Comparison of ENCODE assay signal across 14 cellular contexts in genomic region chr4:39730067-39730466, GRCh38. TPM values are rescaled to one million over a fixed set of nuclear protein-coding genes. Genes with fewer than 3 reads are reported as not detected.
DNase-seq lines count a peak whose midpoint lies in the region; ATAC-seq and TF ChIP-seq lines count a peak whose summit lies in the region.
"Had no signal": no experiment of that assay in that cellular context is flagged by ENCODE, and none has a peak within 500 bp of the region (broad histone marks: within the 10 kb centered on the region; RNA-seq: fewer than 3 reads in every experiment).

No MANE protein-coding gene starts in this region.

- peak overlapping the region; percentile 86 for H3K27ac Mint-ChIP-seq in nephron progenitor cell
- H3K27ac Mint-ChIP-seq: activated CD4-positive, alpha-beta memory T cell treated with anti-CD3 and anti-CD28 coated beads for 36 hours had no signal

- peaks cover 16% of the 10 kb centered on the region for H3K4me1 Mint-ChIP-seq in nephron progenitor cell

- H2AFZ ChIP-seq in PC-9 = no peak overlapping the region

- H3K79me2 ChIP-seq in PC-9 (ENCODE audit: low read depth) = peaks cover 94% of the 10 kb centered on the region

- H3K9me3 ChIP-seq in PC-9 (ENCODE audit: insufficient read depth, low read depth) = no peaks in the 10 kb centered on the region
- H3K9me3 ChIP-seq: stomach had no signal

- no peaks in the 10 kb centered on the region for H3K27me3 ChIP-seq in PC-9 (ENCODE audit: insufficient read depth, low read depth)
- H3K27me3 ChIP-seq: stomach had no signal

- TF ChIP-seq CTCF in PC-9 (conservative IDR thresholded peaks at IDR 0.05) (no peak), nephron progenitor cell (IDR thresholded peaks at IDR 0.05) (no peak)

- no peaks in the 10 kb centered on the region for H3K27me3 Mint-ChIP-seq in nephron progenitor cell (ENCODE audit: low read depth, poor library complexity)
- H3K27me3 Mint-ChIP-seq: activated CD4-positive, alpha-beta memory T cell treated with anti-CD3 and anti-CD28 coated beads for 36 hours; naive thymus-derived CD4-positive, alpha-beta T cell had no signal

- intact Hi-C loops in PC-9 (cut with micrococcal nuclease; ENCODE audit: unreplicated experiment) = no loop called here

- peaks cover 84% of the 10 kb centered on the region for H4K20me1 ChIP-seq in PC-9 (ENCODE audit: insufficient read depth)

- H3K9me3 Mint-ChIP-seq in nephron progenitor cell = no peaks in the 10 kb centered on the region
- H3K9me3 Mint-ChIP-seq: activated CD4-positive, alpha-beta memory T cell treated with anti-CD3 and anti-CD28 coated beads for 36 hours; naive thymus-derived CD4-positive, alpha-beta T cell had no signal

- 0 out of 2 replicates have a peak, but pooled peaks cover 4% of the 10 kb centered on the region for H3K36me3 ChIP-seq in PC-9 (ENCODE audit: low read depth)

- no peaks in the 10 kb centered on the region for H3K9me2 ChIP-seq in PC-9 (ENCODE audit: insufficient read depth)

- H3F3A ChIP-seq in PC-9 (ENCODE audit: insufficient read depth, low read depth) = peaks cover 25% of the 10 kb centered on the region

- H3K4me3 ChIP-seq in PC-9 = no peak overlapping the region
- H3K4me3 ChIP-seq: stomach had no signal

- in situ Hi-C loops in Caki2 (cut with HindIII; ENCODE audit: low pct_unique_long_range_greater_than_20kb, low sequenced_read_pairs) = no loop called here

- 0 out of 2 replicates have a peak, but pooled peaks cover 6% of the 10 kb centered on the region for H3K4me1 ChIP-seq in PC-9 (replicated peaks; ENCODE audit: insufficient read depth)

- H3K36me3 Mint-ChIP-seq in nephron progenitor cell (ENCODE audit: low read depth) = peaks cover 63% of the 10 kb centered on the region

- POLR2A ChIA-PET in PC-9 (lab: Charles Lee; ENCODE audit: unreplicated experiment) = no interaction called here

- peak overlapping the region; percentile 46; the same call in 1 of the 2 replicates for H3K27ac ChIP-seq in PC-9

- peak; percentile 16 for DNase-seq in Caki2 (ENCODE audit: low read depth)
- no peak for DNase-seq in PC-9
- no peak for DNase-seq in nephron progenitor cell
- no peak for DNase-seq in amygdala (lab: John Stamatoyannopoulos, UW)
- no peak for DNase-seq in activated gamma-delta T cell treated with Interleukin-2 at 50 U/mL for 16 hours
- DNase-seq: activated CD4-positive, alpha-beta memory T cell treated with anti-CD3 and anti-CD28 coated beads for 36 hours; AML-193; Karpas-422; naive thymus-derived CD4-positive, alpha-beta T cell; NCI-H524; stomach had no signal

- H3K4me3 Mint-ChIP-seq in nephron progenitor cell = no peak overlapping the region
- H3K4me3 Mint-ChIP-seq: activated CD4-positive, alpha-beta memory T cell treated with anti-CD3 and anti-CD28 coated beads for 36 hours had no signal

- ATAC-seq in esophagus mucosa (peak; percentile 53), HG03159 (IDR thresholded peaks at IDR 0.05; ENCODE audit: unreplicated experiment) (no peak), GM18867 (IDR thresholded peaks at IDR 0.05; ENCODE audit: unreplicated experiment) (no peak)
- ATAC-seq: naive thymus-derived CD4-positive, alpha-beta T cell had no signal

- H3K4me2 ChIP-seq in PC-9 = no peak overlapping the region

- CTCF ChIA-PET in PC-9 (lab: Charles Lee) = interaction anchor here (0.6 to 0.8 kb wide), 2 partner anchors 16 to 22 kb away, joined by 3 to 5 read pairs; no protein-coding TSS in a partner anchor

- no TSS peak for BruUV-seq in PC-9 (replicated peaks; lab: Mats Ljungman, UMichigan)

RNA-seq across cellular contexts. Expression of gene UBE2K, which starts 32.1 kb away (rescaled TPM):
- 9.4 and 12.4 TPM in 2 replicates for total RNA-seq in Caki2 (2014; rRNA removed; shearing (Covaris generic); ENCODE audit: low replicate concordance)
- 89.4 and 129 TPM in 2 replicates for total RNA-seq in PC-9 (2021)
- 81.1 TPM for total RNA-seq in esophagus mucosa
